Comparison of ENCODE assay signal across 8 cellular contexts in the genomic region with DNA sequence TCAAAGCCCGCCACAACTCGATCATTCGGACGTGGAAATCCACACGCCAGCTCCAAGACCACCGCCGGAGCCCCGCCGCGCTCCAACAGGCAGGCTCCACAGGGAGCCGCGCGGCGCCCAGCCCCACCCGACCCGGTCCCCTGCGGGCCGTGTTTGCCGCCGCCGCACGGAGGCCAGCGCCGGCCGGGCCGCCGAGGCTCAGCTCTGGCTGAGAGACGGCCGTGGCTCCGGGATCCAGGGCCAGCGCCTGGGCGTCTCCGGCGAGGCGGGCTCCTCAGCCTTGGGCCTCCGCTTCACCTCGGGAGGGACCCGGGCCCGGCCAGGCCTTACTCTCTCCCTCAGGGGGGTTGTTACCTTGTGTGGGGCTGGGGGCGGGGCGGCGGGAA. TPM values are rescaled to one million over a fixed set of nuclear protein-coding genes. Genes with fewer than 3 reads are reported as not detected.
DNase-seq lines count a peak whose midpoint lies in the region; ATAC-seq and TF ChIP-seq lines count a peak whose summit lies in the region.

No MANE protein-coding gene starts in this region.

- H3K4me1 ChIP-seq in iPS DF 6.9 (ENCODE audit: control insufficient read depth, insufficient read depth, low read length) (no peaks in the 10 kb centered on the region), spleen (peaks cover 40 to 81% (median 62%) of the 10 kb centered on the region in 6 donors)

- H3K4me3 ChIP-seq in BJ (ENCODE audit: low read depth, low read length), result peak overlapping the region; percentile 91
- H3K4me3 ChIP-seq in iPS DF 6.9 (ENCODE audit: low read length), result peak overlapping the region; percentile 94
- H3K4me3 ChIP-seq in spleen, result peak overlapping the region; percentile 72 to 92 (median 82)

- no peak for TF ChIP-seq POLR2A in spleen (IDR thresholded peaks at IDR 0.05)

- intact Hi-C loops in spleen (cut with DNase I; ENCODE audit: low total_unique reads), result no loop called here

- POLR2A ChIA-PET in BJ (lab: Charles Lee), result interaction anchor here (0.6 to 0.8 kb wide), 2 partner anchors 244 to 614 kb away, joined by 3 to 7 read pairs; no protein-coding TSS in a partner anchor

- CTCF ChIA-PET in BJ (lab: Yijun Ruan, JAX), result interaction anchor here (0.6 to 8.3 kb wide), 10 partner anchors 9 to 304 kb away, joined by 3 to 116 read pairs (median 4); no protein-coding TSS in a partner anchor

- WGBS in iPS DF 6.9 (ENCODE audit: insufficient coverage, insufficient read length), result no CpG with 5 or more reads among the region's 42 CpGs
- WGBS in spleen, 5 donors, result 0 to 1% (median 0%) methylated on average over 23 to 42 of the region's 42 CpGs

- H3K27me3 ChIP-seq in BJ (ENCODE audit: control insufficient read depth, insufficient read depth, low read length), result no peaks in the 10 kb centered on the region
- no peaks in the 10 kb centered on the region for H3K27me3 ChIP-seq in iPS DF 6.9 (ENCODE audit: control insufficient read depth, insufficient read depth, low read length)
- no peaks in the 10 kb centered on the region for H3K27me3 ChIP-seq in spleen (replicated peaks in 1 of 7)

- no peak for DNase-seq in BJ (ENCODE audit: low read depth)
- no peak for DNase-seq in activated naive CD4-positive, alpha-beta T cell treated with anti-CD3 and anti-CD28 coated beads, Interleukin-2, amount 50 U/mL, for 72 hours (ENCODE audit: low spot score in 2 of 2)
- no peak for DNase-seq in iPS DF 6.9 (ENCODE audit: low read depth, low spot score)
- DNase-seq in spleen, result peak; percentile 93
- DNase-seq in NCI-H226, result no peak
- DNase-seq in medulla oblongata (ENCODE audit: extremely low spot score), result no peak

- H3K27ac Mint-ChIP-seq in activated naive CD4-positive, alpha-beta T cell treated with anti-CD3 and anti-CD28 coated beads, Interleukin-2, amount 50 U/mL, for 72 hours, result peak overlapping the region; percentile 96 to 97

- H3K9me3 ChIP-seq in iPS DF 6.9 (ENCODE audit: control insufficient read depth, insufficient read depth, low read length) (no peaks in the 10 kb centered on the region), spleen (no peaks in the 10 kb centered on the region)

- ATAC-seq in GM19328 (IDR thresholded peaks at IDR 0.05; ENCODE audit: unreplicated experiment), result peak; percentile 34
- peak; percentile 49 for ATAC-seq in HG03354 (IDR thresholded peaks at IDR 0.05; ENCODE audit: poor library complexity, severe bottlenecking, unreplicated experiment)
- peak; percentile 56 to 57 for ATAC-seq in activated naive CD4-positive, alpha-beta T cell treated with anti-CD3 and anti-CD28 coated beads, Interleukin-2, amount 50 U/mL, for 72 hours

- peaks cover 22 to 27% of the 10 kb centered on the region in 2 donors for H3K36me3 Mint-ChIP-seq in activated naive CD4-positive, alpha-beta T cell treated with anti-CD3 and anti-CD28 coated beads, Interleukin-2, amount 50 U/mL, for 72 hours

- peaks cover 3% of the 10 kb centered on the region for H3K36me3 ChIP-seq in BJ (ENCODE audit: control insufficient read depth, insufficient read depth, low read length)
- peaks cover 7% of the 10 kb centered on the region; the same call in 1 of the 2 replicates for H3K36me3 ChIP-seq in iPS DF 6.9 (ENCODE audit: control insufficient read depth, insufficient read depth, low read length)
- peaks cover 0 to 40% (median 24%) of the 10 kb centered on the region in 6 donors for H3K36me3 ChIP-seq in spleen

- H3K9me3 Mint-ChIP-seq in activated naive CD4-positive, alpha-beta T cell treated with anti-CD3 and anti-CD28 coated beads, Interleukin-2, amount 50 U/mL, for 72 hours, result no peaks in the 10 kb centered on the region

- TF ChIP-seq CTCF in BJ (IDR thresholded peaks at IDR 0.05; ENCODE audit: insufficient read depth, low read depth, low read length), result no peak
- TF ChIP-seq CTCF in spleen (IDR thresholded peaks at IDR 0.05 in 8 of 11, conservative IDR thresholded peaks at IDR 0.05 in 3 of 11), result no peak

- H3K27ac ChIP-seq in iPS DF 6.9 (ENCODE audit: low read length) (no peak overlapping the region), spleen (peak overlapping the region; percentile 87 to 97 (median 94))

RNA-seq across cellular contexts. Expression of a gene that starts 0.3 kb away (rescaled TPM):
- 6.1 and 13.4 TPM in 2 replicates for polyA plus RNA-seq in BJ (2011; rRNA removed)
- polyA minus RNA-seq in BJ (2011; rRNA and poly(A)+ RNA removed), result 4.1 and 6.3 TPM in 2 replicates
- total RNA-seq in activated naive CD4-positive, alpha-beta T cell treated with anti-CD3 and anti-CD28 coated beads, Interleukin-2, amount 50 U/mL, for 72 hours, result 10 to 100 TPM; 37.9 to 65.1 TPM
- 10 to 100 TPM; 16.1 to 34.8 (median 27.3) TPM for total RNA-seq in spleen
- polyA plus RNA-seq in spleen, result 10 to 100 TPM; 10.3 to 11.5 (median 11.2) TPM
